2 cellular contexts compared by ENCODE assay signal in genomic region chr10:69682955-69683474, GRCh38.
TF ChIP-seq lines count a peak whose summit lies in the region.

No MANE protein-coding gene starts in this region.

TF ChIP-seq in SK-N-SH treated with all-trans-retinoic acid at 6 μM for 48 hours, 23 proteins besides CTCF, POLR2A, EP300 and RAD21 (continued from another document):
- TF ChIP-seq TSHZ2 (CRISPR knock-in tag; IDR thresholded peaks at IDR 0.05): no peak

TF ChIP-seq in SK-N-SH, 30 proteins besides CTCF, POLR2A, EP300 and RAD21 (continued from another document):
- TF ChIP-seq SIN3A (IDR thresholded peaks at IDR 0.05; ENCODE audit: borderline replicate concordance, low read depth, low read length) (no peak), SMC3 (IDR thresholded peaks at IDR 0.05; ENCODE audit: low read depth, low read length) (no peak), POLR2AphosphoS5 (IDR thresholded peaks at IDR 0.05; ENCODE audit: low read depth, low read length) (no peak), TAF1 (IDR thresholded peaks at IDR 0.05; ENCODE audit: borderline replicate concordance, low read depth, low read length) (no peak), CHD2 (IDR thresholded peaks at IDR 0.05; ENCODE audit: low read length, partially characterized antibody) (no peak), JUND (IDR thresholded peaks at IDR 0.05) (no peak), EZH2phosphoT487 (IDR thresholded peaks at IDR 0.05; ENCODE audit: borderline replicate concordance, low read depth) (no peak), NFIC (IDR thresholded peaks at IDR 0.05; ENCODE audit: borderline replicate concordance) (no peak), NRF1 (IDR thresholded peaks at IDR 0.05; ENCODE audit: low read depth, low read length) (no peak), PBX3 (IDR thresholded peaks at IDR 0.05) (no peak)
